1 cellular context compared by ENCODE assay signal in the genomic region with DNA sequence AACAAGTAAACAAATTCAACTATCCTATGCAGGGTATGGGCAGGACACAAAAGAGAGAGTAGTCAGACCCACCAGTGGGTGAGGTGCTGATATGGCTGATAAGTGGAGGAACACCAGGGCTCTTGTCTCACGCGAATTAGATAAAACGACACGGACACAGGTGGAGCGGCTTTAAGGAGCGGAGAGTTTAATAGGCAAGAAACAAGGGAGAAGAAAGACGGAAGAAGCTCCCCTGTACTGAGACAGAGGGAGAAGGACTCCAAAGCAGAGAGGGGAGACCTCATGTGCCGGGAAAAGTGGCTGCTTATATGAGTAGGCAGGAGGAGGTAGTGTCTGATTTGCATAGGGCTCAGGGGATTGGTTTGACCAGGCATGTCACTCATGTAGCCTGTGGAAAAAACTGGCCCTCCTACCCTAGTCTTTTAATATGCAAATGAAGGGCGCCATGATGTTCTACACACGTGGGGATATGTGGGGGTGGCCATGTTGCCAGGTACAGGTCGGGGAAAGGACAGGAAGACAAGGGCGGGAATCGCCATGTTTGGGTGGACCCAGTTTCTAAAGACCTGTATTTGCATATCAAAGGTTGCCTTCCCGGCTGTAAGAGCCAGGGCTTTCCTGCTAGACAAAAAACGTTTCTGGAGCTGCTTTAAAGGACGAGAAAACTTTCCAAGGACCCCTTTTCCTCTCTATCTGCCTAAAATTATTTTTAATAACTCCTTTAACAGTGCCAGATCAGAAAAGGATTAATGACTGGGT.
TF ChIP-seq lines count a peak whose summit lies in the region.

No MANE protein-coding gene starts in this region.

TF ChIP-seq in GM12878, 131 proteins besides CTCF, POLR2A, EP300 and RAD21 (continued from another document and continues in another):
- TF ChIP-seq, protein P1, sequence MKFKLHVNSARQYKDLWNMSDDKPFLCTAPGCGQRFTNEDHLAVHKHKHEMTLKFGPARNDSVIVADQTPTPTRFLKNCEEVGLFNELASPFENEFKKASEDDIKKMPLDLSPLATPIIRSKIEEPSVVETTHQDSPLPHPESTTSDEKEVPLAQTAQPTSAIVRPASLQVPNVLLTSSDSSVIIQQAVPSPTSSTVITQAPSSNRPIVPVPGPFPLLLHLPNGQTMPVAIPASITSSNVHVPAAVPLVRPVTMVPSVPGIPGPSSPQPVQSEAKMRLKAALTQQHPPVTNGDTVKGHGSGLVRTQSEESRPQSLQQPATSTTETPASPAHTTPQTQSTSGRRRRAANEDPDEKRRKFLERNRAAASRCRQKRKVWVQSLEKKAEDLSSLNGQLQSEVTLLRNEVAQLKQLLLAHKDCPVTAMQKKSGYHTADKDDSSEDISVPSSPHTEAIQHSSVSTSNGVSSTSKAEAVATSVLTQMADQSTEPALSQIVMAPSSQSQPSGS (IDR thresholded peaks at IDR 0.05; ENCODE audit: low read length), result 0 out of 2 replicates have a peak, but pooled peaks have one; percentile 20
- TF ChIP-seq TBL1XR1 (IDR thresholded peaks at IDR 0.05; ENCODE audit: low read depth, low read length) (no peak), CHD4 (IDR thresholded peaks at IDR 0.05) (no peak), EED (IDR thresholded peaks at IDR 0.05; ENCODE audit: low read depth) (peak; percentile 30; the same call in 1 of the 2 replicates), EZH2 (IDR thresholded peaks at IDR 0.05; ENCODE audit: borderline replicate concordance, control insufficient read depth, low read depth, low read length) (no peak), SRF (IDR thresholded peaks at IDR 0.05; ENCODE audit: low read depth in 2 of 2, low read length in 2 of 2) (peak; percentile 93 to 97), RB1 (IDR thresholded peaks at IDR 0.05; ENCODE audit: borderline replicate concordance) (no peak; the same call in 1 of the 2 replicates), ASH2L (IDR thresholded peaks at IDR 0.05; ENCODE audit: borderline replicate concordance, low read depth) (no peak), TCF7 (IDR thresholded peaks at IDR 0.05; ENCODE audit: borderline replicate concordance) (peak; percentile 20; the same call in 1 of the 2 replicates), TAF1 (IDR thresholded peaks at IDR 0.05; ENCODE audit: borderline replicate concordance, low read depth, low read length) (peak; percentile 58; the same call in 1 of the 2 replicates), CREM (IDR thresholded peaks at IDR 0.05; ENCODE audit: low read depth) (peak; percentile 62), MYB (IDR thresholded peaks at IDR 0.05; ENCODE audit: borderline replicate concordance, low read depth, low read length) (no peak), ATF7 (IDR thresholded peaks at IDR 0.05; ENCODE audit: low read depth) (0 out of 2 replicates have a peak, but pooled peaks have one; percentile 13)
- TF ChIP-seq, protein P2, sequence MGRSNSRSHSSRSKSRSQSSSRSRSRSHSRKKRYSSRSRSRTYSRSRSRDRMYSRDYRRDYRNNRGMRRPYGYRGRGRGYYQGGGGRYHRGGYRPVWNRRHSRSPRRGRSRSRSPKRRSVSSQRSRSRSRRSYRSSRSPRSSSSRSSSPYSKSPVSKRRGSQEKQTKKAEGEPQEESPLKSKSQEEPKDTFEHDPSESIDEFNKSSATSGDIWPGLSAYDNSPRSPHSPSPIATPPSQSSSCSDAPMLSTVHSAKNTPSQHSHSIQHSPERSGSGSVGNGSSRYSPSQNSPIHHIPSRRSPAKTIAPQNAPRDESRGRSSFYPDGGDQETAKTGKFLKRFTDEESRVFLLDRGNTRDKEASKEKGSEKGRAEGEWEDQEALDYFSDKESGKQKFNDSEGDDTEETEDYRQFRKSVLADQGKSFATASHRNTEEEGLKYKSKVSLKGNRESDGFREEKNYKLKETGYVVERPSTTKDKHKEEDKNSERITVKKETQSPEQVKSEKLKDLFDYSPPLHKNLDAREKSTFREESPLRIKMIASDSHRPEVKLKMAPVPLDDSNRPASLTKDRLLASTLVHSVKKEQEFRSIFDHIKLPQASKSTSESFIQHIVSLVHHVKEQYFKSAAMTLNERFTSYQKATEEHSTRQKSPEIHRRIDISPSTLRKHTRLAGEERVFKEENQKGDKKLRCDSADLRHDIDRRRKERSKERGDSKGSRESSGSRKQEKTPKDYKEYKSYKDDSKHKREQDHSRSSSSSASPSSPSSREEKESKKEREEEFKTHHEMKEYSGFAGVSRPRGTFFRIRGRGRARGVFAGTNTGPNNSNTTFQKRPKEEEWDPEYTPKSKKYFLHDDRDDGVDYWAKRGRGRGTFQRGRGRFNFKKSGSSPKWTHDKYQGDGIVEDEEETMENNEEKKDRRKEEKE (IDR thresholded peaks at IDR 0.05), result no peak
- TF ChIP-seq, protein P3, sequence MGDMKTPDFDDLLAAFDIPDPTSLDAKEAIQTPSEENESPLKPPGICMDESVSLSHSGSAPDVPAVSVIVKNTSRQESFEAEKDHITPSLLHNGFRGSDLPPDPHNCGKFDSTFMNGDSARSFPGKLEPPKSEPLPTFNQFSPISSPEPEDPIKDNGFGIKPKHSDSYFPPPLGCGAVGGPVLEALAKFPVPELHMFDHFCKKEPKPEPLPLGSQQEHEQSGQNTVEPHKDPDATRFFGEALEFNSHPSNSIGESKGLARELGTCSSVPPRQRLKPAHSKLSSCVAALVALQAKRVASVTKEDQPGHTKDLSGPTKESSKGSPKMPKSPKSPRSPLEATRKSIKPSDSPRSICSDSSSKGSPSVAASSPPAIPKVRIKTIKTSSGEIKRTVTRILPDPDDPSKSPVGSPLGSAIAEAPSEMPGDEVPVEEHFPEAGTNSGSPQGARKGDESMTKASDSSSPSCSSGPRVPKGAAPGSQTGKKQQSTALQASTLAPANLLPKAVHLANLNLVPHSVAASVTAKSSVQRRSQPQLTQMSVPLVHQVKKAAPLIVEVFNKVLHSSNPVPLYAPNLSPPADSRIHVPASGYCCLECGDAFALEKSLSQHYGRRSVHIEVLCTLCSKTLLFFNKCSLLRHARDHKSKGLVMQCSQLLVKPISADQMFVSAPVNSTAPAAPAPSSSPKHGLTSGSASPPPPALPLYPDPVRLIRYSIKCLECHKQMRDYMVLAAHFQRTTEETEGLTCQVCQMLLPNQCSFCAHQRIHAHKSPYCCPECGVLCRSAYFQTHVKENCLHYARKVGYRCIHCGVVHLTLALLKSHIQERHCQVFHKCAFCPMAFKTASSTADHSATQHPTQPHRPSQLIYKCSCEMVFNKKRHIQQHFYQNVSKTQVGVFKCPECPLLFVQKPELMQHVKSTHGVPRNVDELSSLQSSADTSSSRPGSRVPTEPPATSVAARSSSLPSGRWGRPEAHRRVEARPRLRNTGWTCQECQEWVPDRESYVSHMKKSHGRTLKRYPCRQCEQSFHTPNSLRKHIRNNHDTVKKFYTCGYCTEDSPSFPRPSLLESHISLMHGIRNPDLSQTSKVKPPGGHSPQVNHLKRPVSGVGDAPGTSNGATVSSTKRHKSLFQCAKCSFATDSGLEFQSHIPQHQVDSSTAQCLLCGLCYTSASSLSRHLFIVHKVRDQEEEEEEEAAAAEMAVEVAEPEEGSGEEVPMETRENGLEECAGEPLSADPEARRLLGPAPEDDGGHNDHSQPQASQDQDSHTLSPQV (IDR thresholded peaks at IDR 0.05), result no peak
- TF ChIP-seq, protein P4, sequence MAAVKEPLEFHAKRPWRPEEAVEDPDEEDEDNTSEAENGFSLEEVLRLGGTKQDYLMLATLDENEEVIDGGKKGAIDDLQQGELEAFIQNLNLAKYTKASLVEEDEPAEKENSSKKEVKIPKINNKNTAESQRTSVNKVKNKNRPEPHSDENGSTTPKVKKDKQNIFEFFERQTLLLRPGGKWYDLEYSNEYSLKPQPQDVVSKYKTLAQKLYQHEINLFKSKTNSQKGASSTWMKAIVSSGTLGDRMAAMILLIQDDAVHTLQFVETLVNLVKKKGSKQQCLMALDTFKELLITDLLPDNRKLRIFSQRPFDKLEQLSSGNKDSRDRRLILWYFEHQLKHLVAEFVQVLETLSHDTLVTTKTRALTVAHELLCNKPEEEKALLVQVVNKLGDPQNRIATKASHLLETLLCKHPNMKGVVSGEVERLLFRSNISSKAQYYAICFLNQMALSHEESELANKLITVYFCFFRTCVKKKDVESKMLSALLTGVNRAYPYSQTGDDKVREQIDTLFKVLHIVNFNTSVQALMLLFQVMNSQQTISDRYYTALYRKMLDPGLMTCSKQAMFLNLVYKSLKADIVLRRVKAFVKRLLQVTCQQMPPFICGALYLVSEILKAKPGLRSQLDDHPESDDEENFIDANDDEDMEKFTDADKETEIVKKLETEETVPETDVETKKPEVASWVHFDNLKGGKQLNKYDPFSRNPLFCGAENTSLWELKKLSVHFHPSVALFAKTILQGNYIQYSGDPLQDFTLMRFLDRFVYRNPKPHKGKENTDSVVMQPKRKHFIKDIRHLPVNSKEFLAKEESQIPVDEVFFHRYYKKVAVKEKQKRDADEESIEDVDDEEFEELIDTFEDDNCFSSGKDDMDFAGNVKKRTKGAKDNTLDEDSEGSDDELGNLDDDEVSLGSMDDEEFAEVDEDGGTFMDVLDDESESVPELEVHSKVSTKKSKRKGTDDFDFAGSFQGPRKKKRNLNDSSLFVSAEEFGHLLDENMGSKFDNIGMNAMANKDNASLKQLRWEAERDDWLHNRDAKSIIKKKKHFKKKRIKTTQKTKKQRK (IDR thresholded peaks at IDR 0.05; ENCODE audit: low read depth, low read length), result no peak
- TF ChIP-seq, protein P5, sequence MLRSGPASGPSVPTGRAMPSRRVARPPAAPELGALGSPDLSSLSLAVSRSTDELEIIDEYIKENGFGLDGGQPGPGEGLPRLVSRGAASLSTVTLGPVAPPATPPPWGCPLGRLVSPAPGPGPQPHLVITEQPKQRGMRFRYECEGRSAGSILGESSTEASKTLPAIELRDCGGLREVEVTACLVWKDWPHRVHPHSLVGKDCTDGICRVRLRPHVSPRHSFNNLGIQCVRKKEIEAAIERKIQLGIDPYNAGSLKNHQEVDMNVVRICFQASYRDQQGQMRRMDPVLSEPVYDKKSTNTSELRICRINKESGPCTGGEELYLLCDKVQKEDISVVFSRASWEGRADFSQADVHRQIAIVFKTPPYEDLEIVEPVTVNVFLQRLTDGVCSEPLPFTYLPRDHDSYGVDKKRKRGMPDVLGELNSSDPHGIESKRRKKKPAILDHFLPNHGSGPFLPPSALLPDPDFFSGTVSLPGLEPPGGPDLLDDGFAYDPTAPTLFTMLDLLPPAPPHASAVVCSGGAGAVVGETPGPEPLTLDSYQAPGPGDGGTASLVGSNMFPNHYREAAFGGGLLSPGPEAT (IDR thresholded peaks at IDR 0.05; ENCODE audit: low read depth), result no peak; the same call in 1 of the 2 replicates
- TF ChIP-seq, protein P6, sequence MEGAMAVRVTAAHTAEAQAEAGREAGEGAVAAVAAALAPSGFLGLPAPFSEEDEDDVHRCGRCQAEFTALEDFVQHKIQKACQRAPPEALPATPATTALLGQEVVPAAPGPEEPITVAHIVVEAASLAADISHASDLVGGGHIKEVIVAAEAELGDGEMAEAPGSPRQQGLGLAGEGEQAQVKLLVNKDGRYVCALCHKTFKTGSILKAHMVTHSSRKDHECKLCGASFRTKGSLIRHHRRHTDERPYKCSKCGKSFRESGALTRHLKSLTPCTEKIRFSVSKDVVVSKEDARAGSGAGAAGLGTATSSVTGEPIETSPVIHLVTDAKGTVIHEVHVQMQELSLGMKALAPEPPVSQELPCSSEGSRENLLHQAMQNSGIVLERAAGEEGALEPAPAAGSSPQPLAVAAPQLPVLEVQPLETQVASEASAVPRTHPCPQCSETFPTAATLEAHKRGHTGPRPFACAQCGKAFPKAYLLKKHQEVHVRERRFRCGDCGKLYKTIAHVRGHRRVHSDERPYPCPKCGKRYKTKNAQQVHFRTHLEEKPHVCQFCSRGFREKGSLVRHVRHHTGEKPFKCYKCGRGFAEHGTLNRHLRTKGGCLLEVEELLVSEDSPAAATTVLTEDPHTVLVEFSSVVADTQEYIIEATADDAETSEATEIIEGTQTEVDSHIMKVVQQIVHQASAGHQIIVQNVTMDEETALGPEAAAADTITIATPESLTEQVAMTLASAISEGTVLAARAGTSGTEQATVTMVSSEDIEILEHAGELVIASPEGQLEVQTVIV (IDR thresholded peaks at IDR 0.05; ENCODE audit: borderline replicate concordance, partially characterized antibody), result no peak
- TF ChIP-seq, protein P7, sequence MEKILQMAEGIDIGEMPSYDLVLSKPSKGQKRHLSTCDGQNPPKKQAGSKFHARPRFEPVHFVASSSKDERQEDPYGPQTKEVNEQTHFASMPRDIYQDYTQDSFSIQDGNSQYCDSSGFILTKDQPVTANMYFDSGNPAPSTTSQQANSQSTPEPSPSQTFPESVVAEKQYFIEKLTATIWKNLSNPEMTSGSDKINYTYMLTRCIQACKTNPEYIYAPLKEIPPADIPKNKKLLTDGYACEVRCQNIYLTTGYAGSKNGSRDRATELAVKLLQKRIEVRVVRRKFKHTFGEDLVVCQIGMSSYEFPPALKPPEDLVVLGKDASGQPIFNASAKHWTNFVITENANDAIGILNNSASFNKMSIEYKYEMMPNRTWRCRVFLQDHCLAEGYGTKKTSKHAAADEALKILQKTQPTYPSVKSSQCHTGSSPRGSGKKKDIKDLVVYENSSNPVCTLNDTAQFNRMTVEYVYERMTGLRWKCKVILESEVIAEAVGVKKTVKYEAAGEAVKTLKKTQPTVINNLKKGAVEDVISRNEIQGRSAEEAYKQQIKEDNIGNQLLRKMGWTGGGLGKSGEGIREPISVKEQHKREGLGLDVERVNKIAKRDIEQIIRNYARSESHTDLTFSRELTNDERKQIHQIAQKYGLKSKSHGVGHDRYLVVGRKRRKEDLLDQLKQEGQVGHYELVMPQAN (conservative IDR thresholded peaks at IDR 0.05), result peak; percentile 61; the same call in 1 of the 2 replicates
- TF ChIP-seq, protein P8, sequence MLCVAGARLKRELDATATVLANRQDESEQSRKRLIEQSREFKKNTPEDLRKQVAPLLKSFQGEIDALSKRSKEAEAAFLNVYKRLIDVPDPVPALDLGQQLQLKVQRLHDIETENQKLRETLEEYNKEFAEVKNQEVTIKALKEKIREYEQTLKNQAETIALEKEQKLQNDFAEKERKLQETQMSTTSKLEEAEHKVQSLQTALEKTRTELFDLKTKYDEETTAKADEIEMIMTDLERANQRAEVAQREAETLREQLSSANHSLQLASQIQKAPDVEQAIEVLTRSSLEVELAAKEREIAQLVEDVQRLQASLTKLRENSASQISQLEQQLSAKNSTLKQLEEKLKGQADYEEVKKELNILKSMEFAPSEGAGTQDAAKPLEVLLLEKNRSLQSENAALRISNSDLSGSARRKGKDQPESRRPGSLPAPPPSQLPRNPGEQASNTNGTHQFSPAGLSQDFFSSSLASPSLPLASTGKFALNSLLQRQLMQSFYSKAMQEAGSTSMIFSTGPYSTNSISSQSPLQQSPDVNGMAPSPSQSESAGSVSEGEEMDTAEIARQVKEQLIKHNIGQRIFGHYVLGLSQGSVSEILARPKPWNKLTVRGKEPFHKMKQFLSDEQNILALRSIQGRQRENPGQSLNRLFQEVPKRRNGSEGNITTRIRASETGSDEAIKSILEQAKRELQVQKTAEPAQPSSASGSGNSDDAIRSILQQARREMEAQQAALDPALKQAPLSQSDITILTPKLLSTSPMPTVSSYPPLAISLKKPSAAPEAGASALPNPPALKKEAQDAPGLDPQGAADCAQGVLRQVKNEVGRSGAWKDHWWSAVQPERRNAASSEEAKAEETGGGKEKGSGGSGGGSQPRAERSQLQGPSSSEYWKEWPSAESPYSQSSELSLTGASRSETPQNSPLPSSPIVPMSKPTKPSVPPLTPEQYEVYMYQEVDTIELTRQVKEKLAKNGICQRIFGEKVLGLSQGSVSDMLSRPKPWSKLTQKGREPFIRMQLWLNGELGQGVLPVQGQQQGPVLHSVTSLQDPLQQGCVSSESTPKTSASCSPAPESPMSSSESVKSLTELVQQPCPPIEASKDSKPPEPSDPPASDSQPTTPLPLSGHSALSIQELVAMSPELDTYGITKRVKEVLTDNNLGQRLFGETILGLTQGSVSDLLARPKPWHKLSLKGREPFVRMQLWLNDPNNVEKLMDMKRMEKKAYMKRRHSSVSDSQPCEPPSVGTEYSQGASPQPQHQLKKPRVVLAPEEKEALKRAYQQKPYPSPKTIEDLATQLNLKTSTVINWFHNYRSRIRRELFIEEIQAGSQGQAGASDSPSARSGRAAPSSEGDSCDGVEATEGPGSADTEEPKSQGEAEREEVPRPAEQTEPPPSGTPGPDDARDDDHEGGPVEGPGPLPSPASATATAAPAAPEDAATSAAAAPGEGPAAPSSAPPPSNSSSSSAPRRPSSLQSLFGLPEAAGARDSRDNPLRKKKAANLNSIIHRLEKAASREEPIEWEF (IDR thresholded peaks at IDR 0.05; ENCODE audit: insufficient replicate concordance, low read depth, low read length), result no peak
